ENCODE assay signal across 8 cellular contexts in the genomic region with DNA sequence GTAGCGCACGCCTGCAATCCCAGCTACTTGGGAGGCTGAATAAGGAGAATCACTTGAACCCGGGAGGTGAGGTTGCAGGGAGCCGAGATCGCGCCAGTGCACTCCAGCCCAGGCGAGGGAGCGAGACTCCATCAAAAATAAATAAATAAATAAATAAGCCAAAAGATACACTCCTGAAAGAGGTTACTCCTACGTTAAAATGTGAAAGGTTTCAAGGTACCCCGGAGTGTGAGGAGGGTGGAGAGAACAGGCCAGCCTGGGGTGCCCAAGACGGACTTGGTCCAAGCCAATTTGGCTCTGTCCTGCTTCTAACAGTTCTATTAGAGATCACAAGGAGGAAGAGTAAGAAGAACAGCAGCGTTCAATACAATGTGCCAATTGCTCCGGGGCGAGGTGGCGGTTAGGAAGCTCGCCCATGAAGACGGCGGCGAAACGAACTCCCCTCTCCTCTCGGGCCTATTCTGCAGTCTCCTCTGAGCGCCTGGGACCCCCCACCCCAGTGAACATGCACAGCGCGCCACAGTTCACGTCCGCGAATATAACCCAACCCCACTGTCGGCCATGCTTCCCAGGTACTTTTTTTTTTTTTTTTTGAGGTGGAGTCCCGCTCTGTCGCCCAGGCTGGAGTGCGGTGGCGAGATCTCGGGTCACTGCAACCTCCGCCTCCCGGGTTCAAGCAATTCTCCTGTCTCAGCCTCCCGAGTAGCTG. TPM values are rescaled to one million over a fixed set of nuclear protein-coding genes. Genes with fewer than 3 reads are reported as not detected.
A peak's percentile ranks its signal among the peaks of the same experiment; 100 is the strongest.
DNase-seq lines count a peak whose midpoint lies in the region; ATAC-seq and TF ChIP-seq lines count a peak whose summit lies in the region.

No MANE protein-coding gene starts in this region.

- CTCF ChIA-PET in GM10248 (lab: Yijun Ruan, JAX) = interaction anchor here (0.6 to 1.9 kb wide), 8 partner anchors 9 to 148 kb away, joined by 3 to 8 read pairs (median 4); no protein-coding TSS in a partner anchor

- DNase-seq in AG20443 (ENCODE audit: low spot score) (peak; percentile 26), SK-N-DZ (ENCODE audit: low spot score) (peak; percentile 26), cerebellar cortex (ENCODE audit: low spot score) (peak; percentile 24), right lobe of liver (peak in 1 of 3 donors; percentile 54), GM10248 (ENCODE audit: extremely low spot score) (no peak), NCI-H226 (no peak)
- peak; percentile 33 for DNase-seq in stimulated activated naive CD8-positive, alpha-beta T cell treated with anti-CD3 and anti-CD28 coated beads, Interleukin-15, Interleukin-2, amounts not matched to agents 100 U/mL and 50 U/mL, for 24 hours

- no peak for TF ChIP-seq CTCF in right lobe of liver (IDR thresholded peaks at IDR 0.05)
- TF ChIP-seq CTCF in GM10248 (IDR thresholded peaks at IDR 0.05; ENCODE audit: control extremely low read depth, extremely low read depth, low read depth, missing control alignments) = no peak

- H3K4me3 ChIP-seq in right lobe of liver = peak overlapping the region; percentile 72 to 81 (median 79)

- 24% methylated on average over 31 of the region's 36 CpGs for WGBS in right lobe of liver (ENCODE audit: insufficient coverage, low coverage, low lambda C conversion rate, missing lambda C conversion rate)

- peak overlapping the region; percentile 88 to 93 (median 92) for H3K27ac ChIP-seq in right lobe of liver

- ATAC-seq in GM21529 (IDR thresholded peaks at IDR 0.05; ENCODE audit: unreplicated experiment) (peak; percentile 10), right lobe of liver (peak; percentile 4 to 14 (median 9))
- no peak for ATAC-seq in stimulated activated naive CD8-positive, alpha-beta T cell treated with anti-CD3 and anti-CD28 coated beads, Interleukin-15, Interleukin-2, amounts not matched to agents 100 U/mL and 50 U/mL, for 24 hours

- TF ChIP-seq POLR2A in right lobe of liver (IDR thresholded peaks at IDR 0.05) = no peak

- no peaks in the 10 kb centered on the region for H3K27me3 ChIP-seq in right lobe of liver

- H3K9me3 ChIP-seq in right lobe of liver = no peaks in the 10 kb centered on the region

- intact Hi-C loops in right lobe of liver (cut with DNase I) = no loop called here

- POLR2A ChIA-PET in GM10248 (lab: Yijun Ruan, JAX) = no interaction called here

- H3K4me1 ChIP-seq in right lobe of liver = peaks cover 0 to 17% (median 0%) of the 10 kb centered on the region in 4 donors

- peaks cover 0 to 12% (median 2%) of the 10 kb centered on the region in 4 donors for H3K36me3 ChIP-seq in right lobe of liver

RNA-seq across cellular contexts. Expression of a gene that starts 0.9 kb away (rescaled TPM):
- 82.0 and 85.9 TPM in 2 replicates for polyA plus RNA-seq in SK-N-DZ (2014; cell fraction: cytosol; rRNA removed)
- 47.2 and 59.8 TPM in 2 replicates for polyA plus RNA-seq in SK-N-DZ (2014; cell fraction: nucleus; rRNA removed)
- total RNA-seq in right lobe of liver = 10 to 100 TPM; 10.1 to 18.1 (median 13.9) TPM

RNA-seq across cellular contexts. Expression of a gene that starts 36.8 kb away (rescaled TPM):
- polyA plus RNA-seq in SK-N-DZ (2014; cell fraction: cytosol; rRNA removed) = 49.2 and 50.0 TPM in 2 replicates
- polyA plus RNA-seq in SK-N-DZ (2014; cell fraction: nucleus; rRNA removed) = 65.9 and 93.0 TPM in 2 replicates
- total RNA-seq in right lobe of liver = 10 to 100 TPM; 48.8 to 85.1 (median 78.9) TPM

Comparison
In these comparisons a context has a peak if more than half of its experiments do, and no peak if none do; other contexts are left out.
1. DNase-seq: peak in AG20443 (single experiment), SK-N-DZ (single experiment), cerebellar cortex (single experiment) and stimulated activated naive CD8-positive, alpha-beta T cell treated with anti-CD3 and anti-CD28 coated beads, Interleukin-15, Interleukin-2, amounts not matched to agents 100 U/mL and 50 U/mL, for 24 hours (single experiment); none in GM10248 (single experiment) and NCI-H226 (single experiment).